Comparison of ENCODE assay signal across 2 cellular contexts in genomic region chr11:86951706-86952105, GRCh38.
TF ChIP-seq lines count a peak whose summit lies in the region.

No MANE protein-coding gene starts in this region.

TF ChIP-seq in IMR-90, 13 proteins besides CTCF, POLR2A, EP300 and RAD21:
- TF ChIP-seq USF2 (IDR thresholded peaks at IDR 0.05; ENCODE audit: low read depth, low read length) (no peak), MAZ (IDR thresholded peaks at IDR 0.05; ENCODE audit: borderline replicate concordance, low read depth, low read length) (no peak), CHD1 (IDR thresholded peaks at IDR 0.05; ENCODE audit: low read depth, low read length) (no peak), CEBPB (IDR thresholded peaks at IDR 0.05; ENCODE audit: low read depth, low read length) (no peak), SMC3 (IDR thresholded peaks at IDR 0.05; ENCODE audit: low read depth, low read length) (no peak)

TF ChIP-seq in H1, 55 proteins besides CTCF, POLR2A, EP300 and RAD21:
- TF ChIP-seq SAP30 (IDR thresholded peaks at IDR 0.05; ENCODE audit: insufficient read depth, insufficient replicate concordance, low read length) = no peak
